ENCODE assay signal across 21 cellular contexts in genomic region chr14:38419579-38419978, GRCh38.
A peak's percentile ranks its signal among the peaks of the same experiment; 100 is the strongest.
DNase-seq lines count a peak whose midpoint lies in the region; ATAC-seq and TF ChIP-seq lines count a peak whose summit lies in the region.
"Had no signal": no experiment of that assay in that cellular context is flagged by ENCODE, and none has a peak within 500 bp of the region (broad histone marks: within the 10 kb centered on the region; RNA-seq: fewer than 3 reads in every experiment).

No MANE protein-coding gene starts in this region.

- ATAC-seq in RWPE2 (ENCODE audit: low read depth) (no peak), gastrocnemius medialis (no peak)
- no peak for ATAC-seq in stimulated activated naive CD8-positive, alpha-beta T cell treated with anti-CD3 and anti-CD28 coated beads, Interleukin-15, amount 100 ng/mL, for 72 hours
- ATAC-seq: A549, HCT116 had no signal

- no peak for TF ChIP-seq CTCF in left ventricle myocardium inferior (IDR thresholded peaks at IDR 0.05; ENCODE audit: borderline replicate concordance)
- no peak for TF ChIP-seq CTCF in RWPE2 (IDR thresholded peaks at IDR 0.05; ENCODE audit: poor library complexity, severe bottlenecking)
- TF ChIP-seq CTCF in fibroblast of lung (conservative IDR thresholded peaks at IDR 0.05 in 1 of 2, IDR thresholded peaks at IDR 0.05 in 1 of 2; ENCODE audit: low read depth in 1 of 2, low read length in 2 of 2) = no peak
- no peak for TF ChIP-seq CTCF in gastrocnemius medialis (IDR thresholded peaks at IDR 0.05 in 4 of 5, conservative IDR thresholded peaks at IDR 0.05 in 1 of 5)

- H3K27ac ChIP-seq in left ventricle myocardium inferior (replicated peaks) = no peak overlapping the region
- H3K27ac ChIP-seq in RWPE2 (ENCODE audit: poor library complexity, severe bottlenecking) = peak overlapping the region; percentile 33
- no peak overlapping the region for H3K27ac ChIP-seq in fibroblast of lung (ENCODE audit: insufficient read depth, low read length)
- peak overlapping the region in 1 of 4 donors; percentile 4 for H3K27ac ChIP-seq in gastrocnemius medialis
- H3K27ac ChIP-seq: A549, Peyer's patch had no signal

- peaks cover 15 to 18% of the 10 kb centered on the region in 2 donors for H3K9me3 Mint-ChIP-seq in stimulated activated naive CD8-positive, alpha-beta T cell treated with anti-CD3 and anti-CD28 coated beads, Interleukin-15, amount 100 ng/mL, for 72 hours

- H3K4me3 Mint-ChIP-seq in stimulated activated naive CD8-positive, alpha-beta T cell treated with anti-CD3 and anti-CD28 coated beads, Interleukin-15, amount 100 ng/mL, for 72 hours = no peak overlapping the region
- H3K4me3 Mint-ChIP-seq: CD4-positive, CD25-positive, alpha-beta regulatory T cell had no signal

- peak overlapping the region; percentile 29 for H3K4me3 ChIP-seq in left ventricle myocardium inferior
- no peak overlapping the region for H3K4me3 ChIP-seq in RWPE2 (ENCODE audit: severe bottlenecking)
- peak overlapping the region in 1 of 4 experiments; percentile 30 for H3K4me3 ChIP-seq in fibroblast of lung (replicated peaks in 1 of 4; ENCODE audit: control extremely low read depth in 1 of 4, insufficient read depth in 1 of 4, low read depth in 3 of 4, low read length in 4 of 4)
- H3K4me3 ChIP-seq in gastrocnemius medialis = no peak overlapping the region
- H3K4me3 ChIP-seq: A549, MG63, Peyer's patch had no signal

- H3K9ac ChIP-seq in fibroblast of lung (ENCODE audit: insufficient read depth, low read length) = no peak overlapping the region

- intact Hi-C loops in left ventricle myocardium inferior (cut with micrococcal nuclease) = no loop called here
- intact Hi-C loops in cardiac septum (cut with DNase I) = no loop called here
- intact Hi-C loops in gastrocnemius medialis (cut with DNase I; ENCODE audit: low total_unique reads) = no loop called here

- in situ Hi-C loops in gastrocnemius medialis (cut with MboI; ENCODE audit: low sequenced_read_pairs in 4 of 4) = no loop called here

- TF ChIP-seq POLR2A in gastrocnemius medialis (IDR thresholded peaks at IDR 0.05) = no peak

- H3K27me3 ChIP-seq in left ventricle myocardium inferior (ENCODE audit: low read depth) (no peaks in the 10 kb centered on the region), RWPE2 (ENCODE audit: insufficient read depth, poor library complexity, severe bottlenecking) (no peaks in the 10 kb centered on the region), fibroblast of lung (ENCODE audit: control insufficient read depth, insufficient read depth, low read length) (no peaks in the 10 kb centered on the region), gastrocnemius medialis (no peaks in the 10 kb centered on the region)
- H3K27me3 ChIP-seq: MG63, Peyer's patch had no signal

- H3K4me1 Mint-ChIP-seq in stimulated activated naive CD8-positive, alpha-beta T cell treated with anti-CD3 and anti-CD28 coated beads, Interleukin-15, amount 100 ng/mL, for 72 hours = no peaks in the 10 kb centered on the region
- H3K4me1 Mint-ChIP-seq: CD4-positive, CD25-positive, alpha-beta regulatory T cell had no signal

- DNase-seq in left ventricle myocardium inferior (no peak), cardiac septum (ENCODE audit: low spot score) (no peak), RWPE2 (ENCODE audit: low spot score) (no peak), fibroblast of lung (ENCODE audit: low read depth in 2 of 2) (peak in 1 of 2 donors; percentile 23), putamen (ENCODE audit: low spot score) (peak; percentile 17), NCI-H2029 (lab: John Stamatoyannopoulos, UW) (no peak), gastrocnemius medialis (no peak)
- DNase-seq in stimulated activated naive CD8-positive, alpha-beta T cell treated with anti-CD3 and anti-CD28 coated beads, Interleukin-15, amount 100 ng/mL, for 72 hours = no peak
- DNase-seq: AML-193; CD4-positive, CD25-positive, alpha-beta regulatory T cell; KG1; MG63; NCI-H1105; NCI-H187; NCI-H2171; NCI-H446 treated with DMSO at 0.1 percent for 48 hours; NCI-H82; Peyer's patch; SIG-M5 had no signal

- no peaks in the 10 kb centered on the region for H4K20me1 ChIP-seq in fibroblast of lung (ENCODE audit: control insufficient read depth, extremely low read depth, insufficient read depth, low read length)

- H3K79me2 ChIP-seq in fibroblast of lung (ENCODE audit: control insufficient read depth, insufficient read depth, low read length) = no peaks in the 10 kb centered on the region

- no peaks in the 10 kb centered on the region for H3K36me3 ChIP-seq in left ventricle myocardium inferior
- H3K36me3 ChIP-seq in RWPE2 (ENCODE audit: low read depth) = no peaks in the 10 kb centered on the region
- H3K36me3 ChIP-seq in fibroblast of lung (ENCODE audit: control insufficient read depth, insufficient read depth, low read length) = no peaks in the 10 kb centered on the region
- no peaks in the 10 kb centered on the region for H3K36me3 ChIP-seq in gastrocnemius medialis
- H3K36me3 ChIP-seq: MG63, Peyer's patch had no signal

- H2AFZ ChIP-seq in fibroblast of lung (ENCODE audit: low read length) = peak overlapping the region; percentile 34

- peaks cover 35% of the 10 kb centered on the region for H3K9me3 ChIP-seq in left ventricle myocardium inferior (replicated peaks)
- no peaks in the 10 kb centered on the region for H3K9me3 ChIP-seq in RWPE2 (ENCODE audit: severe bottlenecking)
- no peaks in the 10 kb centered on the region for H3K9me3 ChIP-seq in fibroblast of lung (ENCODE audit: control insufficient read depth, insufficient read depth, low read depth, low read length)
- no peaks in the 10 kb centered on the region for H3K9me3 ChIP-seq in gastrocnemius medialis
- H3K9me3 ChIP-seq: A549, MG63, Peyer's patch had no signal

- H3K4me2 ChIP-seq in fibroblast of lung (ENCODE audit: extremely low read depth, insufficient read depth, low read length) = no peak overlapping the region
- H3K4me2 ChIP-seq: A549 had no signal

- H3K27ac Mint-ChIP-seq in stimulated activated naive CD8-positive, alpha-beta T cell treated with anti-CD3 and anti-CD28 coated beads, Interleukin-15, amount 100 ng/mL, for 72 hours = no peak overlapping the region

- H3K27me3 Mint-ChIP-seq in stimulated activated naive CD8-positive, alpha-beta T cell treated with anti-CD3 and anti-CD28 coated beads, Interleukin-15, amount 100 ng/mL, for 72 hours = no peaks in the 10 kb centered on the region
- H3K27me3 Mint-ChIP-seq: CD4-positive, CD25-positive, alpha-beta regulatory T cell had no signal

- H3K4me1 ChIP-seq in left ventricle myocardium inferior (peaks cover 5% of the 10 kb centered on the region), RWPE2 (ENCODE audit: insufficient read depth, poor library complexity, severe bottlenecking) (peaks cover 14% of the 10 kb centered on the region), fibroblast of lung (ENCODE audit: control insufficient read depth, extremely low read depth, insufficient read depth, low read length) (peaks cover 5% of the 10 kb centered on the region), gastrocnemius medialis (no peaks in the 10 kb centered on the region)
- H3K4me1 ChIP-seq: A549, Peyer's patch had no signal
